12 cellular contexts compared by ENCODE assay signal in the genomic region with DNA sequence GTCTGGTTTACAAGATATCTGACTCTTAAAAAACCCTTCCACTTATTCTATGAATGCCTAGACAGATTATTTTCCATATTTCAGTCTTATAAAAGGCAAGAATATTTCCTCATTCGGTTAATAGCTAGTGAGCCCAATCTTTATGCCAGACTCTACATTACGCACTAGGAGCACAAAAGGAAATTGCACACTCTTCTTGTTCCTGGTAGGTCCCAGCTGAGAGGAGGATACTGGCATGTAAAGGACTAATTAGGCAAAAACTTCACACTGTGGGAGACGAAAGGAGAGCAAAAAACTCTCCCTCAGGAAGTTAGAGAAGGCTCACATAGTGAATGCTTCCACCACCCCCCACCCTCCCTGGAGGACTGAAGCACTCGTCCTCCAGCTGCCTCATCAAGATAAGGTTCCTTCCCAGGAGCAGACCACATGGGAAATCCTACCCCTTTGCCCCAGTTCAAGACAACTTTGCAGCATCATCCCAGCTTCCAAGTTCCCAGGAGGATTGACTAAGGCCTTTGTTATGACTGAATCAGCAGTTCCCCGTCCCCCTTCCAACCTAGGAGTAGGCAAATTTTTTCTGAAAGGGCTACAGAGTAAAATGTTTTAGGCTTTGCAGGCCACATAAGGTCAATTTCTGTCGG. TPM values are rescaled to one million over a fixed set of nuclear protein-coding genes. Genes with fewer than 3 reads are reported as not detected.
DNase-seq lines count a peak whose midpoint lies in the region; ATAC-seq and TF ChIP-seq lines count a peak whose summit lies in the region.
"Had no signal": no experiment of that assay in that cellular context is flagged by ENCODE, and none has a peak within 500 bp of the region (broad histone marks: within the 10 kb centered on the region; RNA-seq: fewer than 3 reads in every experiment).

No MANE protein-coding gene starts in this region.

- TF ChIP-seq POLR2A in heart left ventricle (IDR thresholded peaks at IDR 0.05) (no peak), lower leg skin (IDR thresholded peaks at IDR 0.05) (no peak)

- ATAC-seq in heart left ventricle (peak in 3 of 4 donors; percentile 34 to 69 (median 43)), HG02885 (IDR thresholded peaks at IDR 0.05; ENCODE audit: poor library complexity, unreplicated experiment) (no peak)
- ATAC-seq: stimulated activated naive CD8-positive, alpha-beta T cell treated with anti-CD3 and anti-CD28 coated beads, Interleukin-15, amount 100 ng/mL, for 72 hours had no signal

- H3K27me3 ChIP-seq in H7 (ENCODE audit: control insufficient read depth, insufficient read depth, low read length): no peaks in the 10 kb centered on the region; the same call in 1 of the 2 replicates
- no peaks in the 10 kb centered on the region for H3K27me3 ChIP-seq in heart left ventricle

- TF ChIP-seq CTCF in heart left ventricle (IDR thresholded peaks at IDR 0.05) (no peak), lower leg skin (IDR thresholded peaks at IDR 0.05) (no peak)

- DNase-seq in H7 (peak; percentile 24), UCSD-AML1 (lab: John Stamatoyannopoulos, UW; ENCODE audit: unreplicated experiment) (peak; percentile 39), heart left ventricle (peak in 4 of 5 donors; percentile 44 to 68 (median 51)), skeletal muscle cell (ENCODE audit: low read depth) (peak; percentile 96), lower leg skin (ENCODE audit: low spot score in 2 of 2) (no peak)
- no peak for DNase-seq in NK-92 treated with Interleukin-12 subunit alpha and Interleukin-12 subunit beta, amount 100 ng/mL, for 24 hours (lab: John Stamatoyannopoulos, UW)
- no peak for DNase-seq in activated T-cell treated with anti-CD3 and anti-CD28 coated beads, Interleukin-2, amount 50 U/mL, for 1 hour
- DNase-seq: hippocampal formation; stimulated activated naive CD8-positive, alpha-beta T cell treated with anti-CD3 and anti-CD28 coated beads, Interleukin-15, amount 100 ng/mL, for 72 hours had no signal

- 28 to 49% (median 29%) methylated on average over 6 of the region's 6 CpGs for WGBS in heart left ventricle, 4 donors
- 63 to 66% methylated on average over 6 of the region's 6 CpGs for WGBS in lower leg skin, 2 donors

- intact Hi-C loops in heart left ventricle (cut with DNase I): loop anchor here in 4 of 10 donors (5.0 to 10.0 kb wide), 5 partner anchors 282 to 435 kb away; no protein-coding TSS in a partner anchor
- intact Hi-C loops in lower leg skin (cut with DNase I; ENCODE audit: low total_unique reads): no loop called here

- no peak overlapping the region for H3K4me3 ChIP-seq in H7 (ENCODE audit: insufficient read depth, low read depth, low read length)
- no peak overlapping the region for H3K4me3 ChIP-seq in heart left ventricle
- no peak overlapping the region for H3K4me3 ChIP-seq in skeletal muscle cell (ENCODE audit: low read depth, low read length)
- H3K4me3 ChIP-seq in lower leg skin (ENCODE audit: low read depth, poor library complexity, severe bottlenecking): no peak overlapping the region
- H3K4me3 ChIP-seq: skin epidermis had no signal

- peak overlapping the region; percentile 37 to 95 (median 78) for H3K27ac ChIP-seq in heart left ventricle
- H3K27ac ChIP-seq: skin epidermis, VCaP had no signal

- H3K36me3 ChIP-seq in H7 (replicated peaks; ENCODE audit: control insufficient read depth, insufficient read depth, low read length) (no peaks in the 10 kb centered on the region), heart left ventricle (no peaks in the 10 kb centered on the region)

- H3K9me3 ChIP-seq in heart left ventricle: no peaks in the 10 kb centered on the region

- H3K4me1 ChIP-seq in heart left ventricle: peaks cover 3 to 57% (median 21%) of the 10 kb centered on the region in 12 donors

RNA-seq across cellular contexts. Expression of a gene that starts 14.5 kb away (rescaled TPM):
- not detected in 2 replicates for total RNA-seq in H7 (2014; rRNA removed; shearing (Covaris generic))
- total RNA-seq in heart left ventricle (not detected), lower leg skin (under 1 TPM in 2 of 4 donors, not detected in 2; 0.39 to 0.99 TPM)
- not detected for polyA plus RNA-seq in heart left ventricle

RNA-seq across cellular contexts. Expression of a gene that starts 14.6 kb away (rescaled TPM):
- not detected in 2 replicates for total RNA-seq in H7 (2014; rRNA removed; shearing (Covaris generic))
- total RNA-seq in heart left ventricle: under 1 TPM in 1 of 9 donors, not detected in 8; 0.61 TPM
- under 1 TPM in 1 of 2 donors, not detected in 1; 0.42 TPM for polyA plus RNA-seq in heart left ventricle
- total RNA-seq in lower leg skin: not detected

Comparison
In these comparisons a context has a peak if more than half of its experiments do, and no peak if none do; other contexts are left out.
1. DNase-seq: peak in H7 (single experiment), UCSD-AML1 (single experiment), heart left ventricle (4 of 5) and skeletal muscle cell (single experiment); none in NK-92 treated with Interleukin-12 subunit alpha and Interleukin-12 subunit beta, amount 100 ng/mL, for 24 hours (single experiment), activated T-cell treated with anti-CD3 and anti-CD28 coated beads, Interleukin-2, amount 50 U/mL, for 1 hour (single experiment) and lower leg skin (0 of 2).